Comparison of ENCODE assay signal across 20 cellular contexts in genomic region chr2:37223131-37223530, GRCh38. TPM values are rescaled to one million over a fixed set of nuclear protein-coding genes. Genes with fewer than 3 reads are reported as not detected.
A peak's percentile ranks its signal among the peaks of the same experiment; 100 is the strongest.
DNase-seq lines count a peak whose midpoint lies in the region; ATAC-seq, FAIRE-seq and TF ChIP-seq lines count a peak whose summit lies in the region.
"Had no signal": no experiment of that assay in that cellular context is flagged by ENCODE, and none has a peak within 500 bp of the region (broad histone marks: within the 10 kb centered on the region; RNA-seq: fewer than 3 reads in every experiment).

No MANE protein-coding gene starts in this region.

- CTCF ChIA-PET in WTC11 (lab: Charles Lee) = interaction anchor here (1.0 kb wide), 1 partner anchor 9 kb away, joined by 3 read pairs; the partner anchor contains the start of gene NDUFAF7

- no peaks in the 10 kb centered on the region for H3K27me3 Mint-ChIP-seq in activated naive CD8-positive, alpha-beta T cell
- no peaks in the 10 kb centered on the region for H3K27me3 Mint-ChIP-seq in activated naive CD8-positive, alpha-beta T cell treated with anti-CD3 and anti-CD28 coated beads, Interleukin-2, amount 50 U/mL, for 24 hours
- no peaks in the 10 kb centered on the region for H3K27me3 Mint-ChIP-seq in WTC11 (ENCODE audit: low read depth)
- H3K27me3 Mint-ChIP-seq in memory B cell = no peaks in the 10 kb centered on the region

- no peak for DNase-seq in activated naive CD8-positive, alpha-beta T cell treated with anti-CD3 and anti-CD28 coated beads, Interleukin-2, amount 50 U/mL, for 24 hours
- DNase-seq in H54 (ENCODE audit: insufficient read length, low spot score) = no peak
- no peak for DNase-seq in WTC11 (ENCODE audit: low spot score)
- no peak for DNase-seq in memory B cell (ENCODE audit: low spot score in 2 of 2)
- no peak for DNase-seq in AG08395 (ENCODE audit: low spot score)
- DNase-seq in Right ventricle myocardium superior = no peak
- DNase-seq: ACHN, AML-193, COR-L47, DMS 273 treated with DMSO at 0.1 percent for 48 hours, DND-41, HCEC 1CT, NCI-H1105 treated with DMSO at 0.1 percent for 48 hours, NCI-H1694 treated with DMSO at 0.1 percent for 48 hours, Peyer's patch had no signal

- peaks cover 30% of the 10 kb centered on the region for H3K36me3 Mint-ChIP-seq in activated naive CD8-positive, alpha-beta T cell
- peaks cover 77% of the 10 kb centered on the region for H3K36me3 Mint-ChIP-seq in activated naive CD8-positive, alpha-beta T cell treated with anti-CD3 and anti-CD28 coated beads, Interleukin-2, amount 50 U/mL, for 24 hours (ENCODE audit: low read depth)
- H3K36me3 Mint-ChIP-seq in WTC11 (peaks cover 80% of the 10 kb centered on the region), memory B cell (peaks cover 21% of the 10 kb centered on the region)

- TF ChIP-seq CTCF in WTC11 (IDR thresholded peaks at IDR 0.05) = no peak

- POLR2A ChIA-PET in WTC11 (lab: Charles Lee) = no interaction called here

- no peak overlapping the region for H3K27ac Mint-ChIP-seq in activated naive CD8-positive, alpha-beta T cell
- H3K27ac Mint-ChIP-seq in activated naive CD8-positive, alpha-beta T cell treated with anti-CD3 and anti-CD28 coated beads, Interleukin-2, amount 50 U/mL, for 24 hours = no peak overlapping the region
- H3K27ac Mint-ChIP-seq in WTC11 = peak overlapping the region; percentile 46
- H3K27ac Mint-ChIP-seq in memory B cell = peak overlapping the region; percentile 19

- H3K9me3 Mint-ChIP-seq in activated naive CD8-positive, alpha-beta T cell (ENCODE audit: low read depth) = no peaks in the 10 kb centered on the region
- no peaks in the 10 kb centered on the region for H3K9me3 Mint-ChIP-seq in activated naive CD8-positive, alpha-beta T cell treated with anti-CD3 and anti-CD28 coated beads, Interleukin-2, amount 50 U/mL, for 24 hours
- H3K9me3 Mint-ChIP-seq in WTC11 (peaks cover 3% of the 10 kb centered on the region; the same call in 1 of the 2 replicates), memory B cell (no peaks in the 10 kb centered on the region)

- TF ChIP-seq POLR2A in H54 (IDR thresholded peaks at IDR 0.05; ENCODE audit: low read depth, low read length) = no peak

- peaks cover 59% of the 10 kb centered on the region for H3K4me1 Mint-ChIP-seq in activated naive CD8-positive, alpha-beta T cell (ENCODE audit: low read depth)
- H3K4me1 Mint-ChIP-seq in activated naive CD8-positive, alpha-beta T cell treated with anti-CD3 and anti-CD28 coated beads, Interleukin-2, amount 50 U/mL, for 24 hours = peaks cover 52% of the 10 kb centered on the region
- H3K4me1 Mint-ChIP-seq in WTC11 = peaks cover 48% of the 10 kb centered on the region
- H3K4me1 Mint-ChIP-seq in memory B cell = peaks cover 13% of the 10 kb centered on the region

- peak; percentile 11 for FAIRE-seq in H54 (lab: Jason Lieb, UNC)

- intact Hi-C loops in Right ventricle myocardium superior (cut with DNase I) = no loop called here

- ATAC-seq in activated naive CD8-positive, alpha-beta T cell treated with anti-CD3 and anti-CD28 coated beads, Interleukin-2, amount 50 U/mL, for 24 hours = no peak
- ATAC-seq in WTC11 (no peak), memory B cell (ENCODE audit: low read depth) (no peak), HG03039 (IDR thresholded peaks at IDR 0.05; ENCODE audit: unreplicated experiment) (no peak), Right ventricle myocardium superior (ENCODE audit: poor library complexity) (no peak)

- H3K4me3 Mint-ChIP-seq in activated naive CD8-positive, alpha-beta T cell = peak overlapping the region; percentile 14
- no peak overlapping the region for H3K4me3 Mint-ChIP-seq in activated naive CD8-positive, alpha-beta T cell treated with anti-CD3 and anti-CD28 coated beads, Interleukin-2, amount 50 U/mL, for 24 hours
- no peak overlapping the region for H3K4me3 Mint-ChIP-seq in WTC11
- H3K4me3 Mint-ChIP-seq in memory B cell = no peak overlapping the region

TF ChIP-seq in WTC11, 78 proteins besides CTCF, POLR2A, EP300 and RAD21:
- TF ChIP-seq ZBTB21 (CRISPR knock-in tag; IDR thresholded peaks at IDR 0.05; ENCODE audit: borderline replicate concordance) = no peak

RNA-seq across cellular contexts. Expression of gene CEBPZ, which starts 8.3 kb away (rescaled TPM):
- total RNA-seq in WTC11 (2021) (127 to 146 TPM (median 132 TPM) in 3 replicates), Right ventricle myocardium superior (30.1 TPM)

RNA-seq across cellular contexts. Expression of gene NDUFAF7, which starts 8.3 kb away (rescaled TPM):
- total RNA-seq in WTC11 (2021) = 42.9 to 57.8 TPM (median 44.9 TPM) in 3 replicates
- total RNA-seq in Right ventricle myocardium superior = 23.0 TPM

RNA-seq across cellular contexts. Expression of gene CEBPZOS, which starts 26.8 kb away (rescaled TPM):
- 123 to 136 TPM (median 129 TPM) in 3 replicates for total RNA-seq in WTC11 (2021)
- total RNA-seq in Right ventricle myocardium superior = 57.8 TPM

RNA-seq across cellular contexts. Expression of gene SULT6B1, which starts 34.7 kb away (rescaled TPM):
- total RNA-seq in WTC11 (2021) (not detected in 3 replicates), Right ventricle myocardium superior (not detected)
- total RNA-seq: G401, NCI-H460, Peyer's patch, SK-MEL-5 had no signal

Comparison
In these comparisons a context has a peak if more than half of its experiments do, and no peak if none do; other contexts are left out.
1. H3K27ac Mint-ChIP-seq: peak in WTC11 (single experiment) and memory B cell (single experiment); none in activated naive CD8-positive, alpha-beta T cell (single experiment) and activated naive CD8-positive, alpha-beta T cell treated with anti-CD3 and anti-CD28 coated beads, Interleukin-2, amount 50 U/mL, for 24 hours (single experiment).